20 cellular contexts compared by ENCODE assay signal in genomic region chr1:48035371-48036141, GRCh38. TPM values are rescaled to one million over a fixed set of nuclear protein-coding genes. Genes with fewer than 3 reads are reported as not detected.
DNase-seq lines count a peak whose midpoint lies in the region; ATAC-seq and TF ChIP-seq lines count a peak whose summit lies in the region.
"Had no signal": no experiment of that assay in that cellular context is flagged by ENCODE, and none has a peak within 500 bp of the region (broad histone marks: within the 10 kb centered on the region; RNA-seq: fewer than 3 reads in every experiment).

No MANE protein-coding gene starts in this region.

- peaks cover 10% of the 10 kb centered on the region for H3K27me3 Mint-ChIP-seq in nephron progenitor cell (ENCODE audit: low read depth, poor library complexity)
- H3K27me3 Mint-ChIP-seq in activated CD8-positive, alpha-beta T cell treated with anti-CD3 and anti-CD28 coated beads for 36 hours: peaks cover 5% of the 10 kb centered on the region

- intact Hi-C loops in ovary (cut with DNase I): no loop called here
- intact Hi-C loops in activated CD8-positive, alpha-beta T cell treated with anti-CD3 and anti-CD28 coated beads for 36 hours (cut with micrococcal nuclease): no loop called here

- H3K4me1 Mint-ChIP-seq in nephron progenitor cell: peaks cover 58% of the 10 kb centered on the region
- H3K4me1 Mint-ChIP-seq in activated CD8-positive, alpha-beta T cell treated with anti-CD3 and anti-CD28 coated beads for 36 hours (ENCODE audit: low read depth): no peaks in the 10 kb centered on the region
- H3K4me1 Mint-ChIP-seq: CD4-positive, alpha-beta memory T cell had no signal

- CTCF ChIA-PET in activated CD8-positive, alpha-beta T cell treated with anti-CD3 and anti-CD28 coated beads for 36 hours (lab: Charles Lee): interaction anchor here (2.3 kb wide), 1 partner anchor 26 kb away, joined by 5 read pairs; no protein-coding TSS in a partner anchor

- H3K9me3 ChIP-seq in ovary: no peaks in the 10 kb centered on the region
- H3K9me3 ChIP-seq: A549, BLaER1 had no signal

- H3K9me3 Mint-ChIP-seq in nephron progenitor cell: no peaks in the 10 kb centered on the region
- H3K9me3 Mint-ChIP-seq in activated CD8-positive, alpha-beta T cell treated with anti-CD3 and anti-CD28 coated beads for 36 hours: no peaks in the 10 kb centered on the region
- H3K9me3 Mint-ChIP-seq: CD4-positive, alpha-beta memory T cell had no signal

- POLR2A ChIA-PET in activated CD8-positive, alpha-beta T cell treated with anti-CD3 and anti-CD28 coated beads for 36 hours (lab: Charles Lee): no interaction called here

- no peaks in the 10 kb centered on the region for H3K36me3 Mint-ChIP-seq in nephron progenitor cell (ENCODE audit: low read depth)
- no peaks in the 10 kb centered on the region for H3K36me3 Mint-ChIP-seq in activated CD8-positive, alpha-beta T cell treated with anti-CD3 and anti-CD28 coated beads for 36 hours (ENCODE audit: low read depth)
- H3K36me3 Mint-ChIP-seq: CD4-positive, alpha-beta memory T cell had no signal

- no peak for ATAC-seq in activated CD8-positive, alpha-beta T cell treated with anti-CD3 and anti-CD28 coated beads for 36 hours
- ATAC-seq: A549, GM12878, HepG2, Right ventricle myocardium inferior had no signal

- H3K27ac Mint-ChIP-seq in nephron progenitor cell: no peak overlapping the region
- H3K27ac Mint-ChIP-seq in activated CD8-positive, alpha-beta T cell treated with anti-CD3 and anti-CD28 coated beads for 36 hours: no peak overlapping the region
- H3K27ac Mint-ChIP-seq: HFFc6 had no signal

- H3K4me3 Mint-ChIP-seq in nephron progenitor cell: peak overlapping the region; percentile 34
- H3K4me3 Mint-ChIP-seq in activated CD8-positive, alpha-beta T cell treated with anti-CD3 and anti-CD28 coated beads for 36 hours: no peak overlapping the region
- H3K4me3 Mint-ChIP-seq: CD4-positive, alpha-beta memory T cell; HFFc6 had no signal

- no peak for TF ChIP-seq CTCF in fibroblast of villous mesenchyme (IDR thresholded peaks at IDR 0.05; ENCODE audit: insufficient read depth, low read depth, low read length)
- no peak for TF ChIP-seq CTCF in nephron progenitor cell (IDR thresholded peaks at IDR 0.05)
- no peak for TF ChIP-seq CTCF in ovary (IDR thresholded peaks at IDR 0.05)
- no peak for TF ChIP-seq CTCF in activated CD8-positive, alpha-beta T cell treated with anti-CD3 and anti-CD28 coated beads for 36 hours (IDR thresholded peaks at IDR 0.05)

- peak; percentile 82 for DNase-seq in fibroblast of villous mesenchyme (ENCODE audit: low read depth)
- DNase-seq in nephron progenitor cell: no peak
- DNase-seq in superior temporal gyrus (ENCODE audit: extremely low spot score): peak; percentile 44
- DNase-seq in ovary: no peak
- no peak for DNase-seq in activated CD8-positive, alpha-beta T cell treated with anti-CD3 and anti-CD28 coated beads for 36 hours
- no peak for DNase-seq in MV-4-11 (lab: John Stamatoyannopoulos, UW)
- DNase-seq: CD4-positive, alpha-beta memory T cell; HFFc6; KBM-7; NCI-H1105 treated with DMSO at 0.1 percent for 48 hours; NCI-H1694; NCI-H510A; NCI-H748 treated with DMSO at 0.1 percent for 48 hours; NK-92 treated with Interleukin-12 subunit alpha and Interleukin-12 subunit beta, amount 100 ng/mL, for 24 hours had no signal

- H3K27ac ChIP-seq in angular gyrus (ENCODE audit: low read depth, low read length) (peak overlapping the region; percentile 9), ovary (no peak overlapping the region)
- H3K27ac ChIP-seq: A549, BLaER1 had no signal

- TF ChIP-seq POLR2A in ovary (IDR thresholded peaks at IDR 0.05): no peak

- peaks cover 4% of the 10 kb centered on the region for H3K4me1 ChIP-seq in ovary (ENCODE audit: insufficient read depth)
- H3K4me1 ChIP-seq: A549 had no signal

- no peak for TF ChIP-seq EP300 in ovary (IDR thresholded peaks at IDR 0.05)

- no peaks in the 10 kb centered on the region for H3K27me3 ChIP-seq in ovary
- H3K27me3 ChIP-seq: BLaER1 had no signal

- no peak overlapping the region for H3K4me3 ChIP-seq in fibroblast of villous mesenchyme (ENCODE audit: low read depth, low read length)
- H3K4me3 ChIP-seq in ovary: no peak overlapping the region
- H3K4me3 ChIP-seq: A549, BLaER1, GM12878 had no signal

- H3K36me3 ChIP-seq in ovary: no peaks in the 10 kb centered on the region
- H3K36me3 ChIP-seq: BLaER1 had no signal

RNA-seq across cellular contexts. Expression of gene TRABD2B, which starts 38.4 kb away (rescaled TPM):
- total RNA-seq in fibroblast of villous mesenchyme: not detected in 2 replicates
- 1 to 10 TPM in 2 of 7 donors, under 1 TPM in 5; 0.18 to 1.6 (median 0.24) TPM for total RNA-seq in ovary
- 1 to 10 TPM in 1 of 2 donors, under 1 TPM in 1; 0.52 to 1.1 TPM for polyA plus RNA-seq in ovary
- not detected for total RNA-seq in activated CD8-positive, alpha-beta T cell treated with anti-CD3 and anti-CD28 coated beads for 36 hours
- total RNA-seq: CD4-positive, alpha-beta memory T cell; GM12878; HepG2; HFFc6 had no signal
- polyA plus RNA-seq: CD4-positive, alpha-beta memory T cell; GM12878 had no signal

Comparison
In these comparisons a context has a peak if more than half of its experiments do, and no peak if none do; other contexts are left out.
1. DNase-seq: peak in fibroblast of villous mesenchyme (single experiment) and superior temporal gyrus (single experiment); none in nephron progenitor cell (single experiment), ovary (0 of 5), activated CD8-positive, alpha-beta T cell treated with anti-CD3 and anti-CD28 coated beads for 36 hours (single experiment) and MV-4-11 (single experiment).